Comparison of ENCODE assay signal across 1 cellular context in the genomic region with DNA sequence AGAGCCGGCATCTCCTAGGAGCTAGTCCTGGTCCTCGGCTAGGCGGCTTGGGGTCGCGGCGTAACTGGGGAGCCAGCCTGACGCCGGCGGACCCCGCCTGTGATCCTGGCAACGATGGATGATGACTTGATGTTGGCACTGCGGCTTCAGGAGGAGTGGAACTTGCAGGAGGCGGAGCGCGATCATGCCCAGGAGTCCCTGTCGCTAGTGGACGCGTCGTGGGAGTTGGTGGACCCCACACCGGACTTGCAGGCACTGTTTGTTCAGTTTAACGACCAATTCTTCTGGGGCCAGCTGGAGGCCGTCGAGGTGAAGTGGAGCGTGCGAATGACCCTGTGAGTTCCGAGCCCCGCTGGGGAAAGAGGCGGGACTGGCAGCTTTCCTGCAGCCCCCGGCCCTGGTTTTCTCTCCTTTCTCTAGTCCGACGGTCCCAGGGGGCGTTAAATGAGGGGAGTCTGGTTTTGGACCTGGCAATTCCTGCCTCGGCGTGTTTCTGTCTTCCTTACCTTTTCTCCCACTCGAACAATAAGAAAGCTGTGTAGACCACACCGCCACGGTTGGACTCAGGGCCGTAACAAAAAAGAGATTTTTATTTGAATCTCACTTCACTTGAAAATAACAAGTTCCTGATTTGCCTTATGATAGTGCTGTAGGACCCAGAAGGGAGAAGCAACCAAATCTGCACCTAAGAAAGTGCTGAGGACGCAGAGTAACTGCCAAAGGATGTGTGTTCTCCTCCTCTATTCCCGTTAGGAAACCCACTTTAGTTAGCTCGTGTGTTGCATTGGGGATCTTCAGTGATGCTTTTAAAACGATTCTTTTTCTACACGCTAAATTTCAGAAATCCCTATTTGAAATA.
TF ChIP-seq lines count a peak whose summit lies in the region.

SPRTN (plus strand) TSS at position 24 of the 859 bp plus-strand sequence; CDS start at position 115, 91 bp downstream.

TF ChIP-seq in IMR-90, 13 proteins besides CTCF, POLR2A, EP300 and RAD21:
- TF ChIP-seq SMC3 (IDR thresholded peaks at IDR 0.05; ENCODE audit: low read depth, low read length): no peak
- TF ChIP-seq FOS (IDR thresholded peaks at IDR 0.05; ENCODE audit: low read depth, low read length): no peak
- TF ChIP-seq MXI1 (IDR thresholded peaks at IDR 0.05; ENCODE audit: borderline replicate concordance, low read depth, low read length): no peak
- TF ChIP-seq MAZ (IDR thresholded peaks at IDR 0.05; ENCODE audit: borderline replicate concordance, low read depth, low read length): no peak
- TF ChIP-seq USF2 (IDR thresholded peaks at IDR 0.05; ENCODE audit: low read depth, low read length): no peak
- no peak for TF ChIP-seq MAFK (IDR thresholded peaks at IDR 0.05; ENCODE audit: low read depth, low read length)
- TF ChIP-seq NFE2L2 (IDR thresholded peaks at IDR 0.05; ENCODE audit: low read depth, low read length): no peak
- no peak for TF ChIP-seq CHD1 (IDR thresholded peaks at IDR 0.05; ENCODE audit: low read depth, low read length)
- TF ChIP-seq ELK1 (IDR thresholded peaks at IDR 0.05; ENCODE audit: borderline replicate concordance, low read depth, low read length): no peak
- TF ChIP-seq BHLHE40 (IDR thresholded peaks at IDR 0.05; ENCODE audit: low read depth, low read length): no peak
- TF ChIP-seq CEBPB (IDR thresholded peaks at IDR 0.05; ENCODE audit: low read depth, low read length): no peak
- no peak for TF ChIP-seq RCOR1 (IDR thresholded peaks at IDR 0.05; ENCODE audit: insufficient replicate concordance, low read length)
- TF ChIP-seq RFX5 (IDR thresholded peaks at IDR 0.05; ENCODE audit: low read depth, low read length): no peak
